ENCODE assay signal across 26 cellular contexts in genomic region chrX:79452879-79453278, GRCh38.
DNase-seq lines count a peak whose midpoint lies in the region; ATAC-seq, FAIRE-seq and TF ChIP-seq lines count a peak whose summit lies in the region.
"Had no signal": no experiment of that assay in that cellular context is flagged by ENCODE, and none has a peak within 500 bp of the region (broad histone marks: within the 10 kb centered on the region; RNA-seq: fewer than 3 reads in every experiment).

No MANE protein-coding gene starts in this region.

- DNase-seq in kidney epithelial cell (ENCODE audit: low read depth) (peak; percentile 0), stomach (peak; percentile 34), H54 (ENCODE audit: insufficient read length, low spot score) (no peak), OCI-LY7 (ENCODE audit: low spot score) (no peak), NCI-H82 (lab: John Stamatoyannopoulos, UW) (no peak)
- DNase-seq: activated CD4-positive, alpha-beta T cell treated with anti-CD3 and anti-CD28 coated beads for 4 hours; activated effector memory CD4-positive, alpha-beta T cell treated with anti-CD3 and anti-CD28 coated beads, Interleukin-2, amount 50 U/mL, for 16 hours; activated T-cell treated with anti-CD3 and anti-CD28 coated beads for 4 hours; central memory CD4-positive, alpha-beta T cell; dermis blood vessel endothelial cell; NCI-H1694; OCI-M1; spleen; stimulated activated CD4-positive, alpha-beta T cell treated with anti-CD3 and anti-CD28 coated beads, Interleukin-2, amount 100 ng/mL, for 48 hours; substantia nigra had no signal

- WGBS in stomach, 5 donors: 22 to 56% (median 42%) methylated on average over 1 of the region's 1 CpG

- H3K27me3 ChIP-seq in kidney epithelial cell (ENCODE audit: control insufficient read depth, insufficient read depth, low read length) (no peaks in the 10 kb centered on the region), stomach (no peaks in the 10 kb centered on the region)
- H3K27me3 ChIP-seq: right atrium auricular region, spleen had no signal

- no peak for FAIRE-seq in H54 (lab: Jason Lieb, UNC)
- FAIRE-seq: endothelial cell of umbilical vein, islet of Langerhans, pancreas had no signal

- no peaks in the 10 kb centered on the region for H3K36me3 ChIP-seq in kidney epithelial cell (ENCODE audit: control insufficient read depth, insufficient read depth, low read length)
- H3K36me3 ChIP-seq in stomach: no peaks in the 10 kb centered on the region
- no peaks in the 10 kb centered on the region for H3K36me3 ChIP-seq in OCI-LY7 (ENCODE audit: insufficient read depth, low read length)
- H3K36me3 ChIP-seq: HAP-1, pancreas, right atrium auricular region, spleen had no signal

- intact Hi-C loops in stomach (cut with DNase I; ENCODE audit: low total_unique reads) (no loop called here), OCI-LY7 (cut with micrococcal nuclease; ENCODE audit: unreplicated experiment) (no loop called here)

- H3K4me2 ChIP-seq in OCI-LY7 (ENCODE audit: low read length): no peak overlapping the region

- CTCF ChIA-PET in OCI-LY7 (lab: Charles Lee; ENCODE audit: unreplicated experiment): no interaction called here

- no peaks in the 10 kb centered on the region for H3K9me3 ChIP-seq in stomach
- no peaks in the 10 kb centered on the region for H3K9me3 ChIP-seq in OCI-LY7 (ENCODE audit: low read length)
- H3K9me3 ChIP-seq: HAP-1, pancreas, right atrium auricular region had no signal

- H3K4me3 ChIP-seq in kidney epithelial cell (ENCODE audit: low read depth, low read length) (no peak overlapping the region), stomach (no peak overlapping the region), OCI-LY7 (ENCODE audit: low read depth, low read length, poor library complexity, severe bottlenecking) (no peak overlapping the region)
- H3K4me3 ChIP-seq: HAP-1, lung, pancreas, right atrium auricular region, spleen had no signal

- TF ChIP-seq POLR2A in stomach (IDR thresholded peaks at IDR 0.05): no peak
- no peak for TF ChIP-seq POLR2A in H54 (IDR thresholded peaks at IDR 0.05; ENCODE audit: low read depth, low read length)

- no peaks in the 10 kb centered on the region for H3K9me2 ChIP-seq in OCI-LY7 (ENCODE audit: insufficient read depth, low read length)

- TF ChIP-seq CTCF in kidney epithelial cell (IDR thresholded peaks at IDR 0.05; ENCODE audit: insufficient read depth, low read length, poor library complexity, severe bottlenecking) (no peak), stomach (IDR thresholded peaks at IDR 0.05) (no peak), OCI-LY7 (conservative IDR thresholded peaks at IDR 0.05; ENCODE audit: low read length) (no peak)

- H3K4me1 ChIP-seq in stomach (peaks cover 0 to 4% (median 0%) of the 10 kb centered on the region in 4 donors), OCI-LY7 (ENCODE audit: insufficient read depth, low read length, poor library complexity, severe bottlenecking) (no peaks in the 10 kb centered on the region)
- H3K4me1 ChIP-seq: HAP-1, pancreas, right atrium auricular region, spleen had no signal

- BruUV-seq in OCI-LY7 (replicated peaks; lab: Mats Ljungman, UMichigan): no TSS peak

- H2AFZ ChIP-seq in OCI-LY7 (ENCODE audit: low read length): no peak overlapping the region

- ATAC-seq in GM19397 (IDR thresholded peaks at IDR 0.05; ENCODE audit: unreplicated experiment) (peak; percentile 76), HG03354 (IDR thresholded peaks at IDR 0.05; ENCODE audit: poor library complexity, severe bottlenecking, unreplicated experiment) (peak; percentile 75), SK-N-SH treated with all-trans-retinoic acid at 6 μM for 48 hours (no peak)
- ATAC-seq: pancreas, Right ventricle myocardium inferior had no signal

- no peak overlapping the region for H3K27ac ChIP-seq in stomach
- H3K27ac ChIP-seq in OCI-LY7 (ENCODE audit: low read depth, low read length, poor library complexity, severe bottlenecking): no peak overlapping the region
- H3K27ac ChIP-seq: pancreas, right atrium auricular region, spleen, VCaP had no signal

- no peaks in the 10 kb centered on the region for H4K20me1 ChIP-seq in OCI-LY7 (ENCODE audit: insufficient read depth, low read length)

- POLR2A ChIA-PET in OCI-LY7 (lab: Charles Lee): interaction anchor here (0.6 kb wide), 1 partner anchor 1535 kb away, joined by 5 read pairs; no protein-coding TSS in a partner anchor

- TF ChIP-seq EP300 in stomach (IDR thresholded peaks at IDR 0.05): no peak

- H3K79me2 ChIP-seq in OCI-LY7 (ENCODE audit: insufficient read depth, low read depth, low read length): no peaks in the 10 kb centered on the region

TF ChIP-seq in SK-N-SH treated with all-trans-retinoic acid at 6 μM for 48 hours, 23 proteins besides CTCF, POLR2A, EP300 and RAD21:
- TF ChIP-seq RARB (CRISPR knock-in tag; IDR thresholded peaks at IDR 0.05) (no peak), ZNF8 (CRISPR knock-in tag; IDR thresholded peaks at IDR 0.05) (no peak), ESRRG (CRISPR knock-in tag; IDR thresholded peaks at IDR 0.05) (no peak), ZNF70 (CRISPR knock-in tag; IDR thresholded peaks at IDR 0.05) (no peak), ZC3H10 (CRISPR knock-in tag; IDR thresholded peaks at IDR 0.05) (no peak), CSDC2 (CRISPR knock-in tag; IDR thresholded peaks at IDR 0.05) (no peak), ARNTL (CRISPR knock-in tag; IDR thresholded peaks at IDR 0.05; ENCODE audit: borderline replicate concordance, low read depth) (no peak)

Comparison
In these comparisons a context has a peak if more than half of its experiments do, and no peak if none do; other contexts are left out.
1. DNase-seq: peak in kidney epithelial cell (single experiment) and stomach (single experiment); none in H54 (single experiment), OCI-LY7 (single experiment) and NCI-H82 (single experiment).